8 cellular contexts compared by ENCODE assay signal in the genomic region with DNA sequence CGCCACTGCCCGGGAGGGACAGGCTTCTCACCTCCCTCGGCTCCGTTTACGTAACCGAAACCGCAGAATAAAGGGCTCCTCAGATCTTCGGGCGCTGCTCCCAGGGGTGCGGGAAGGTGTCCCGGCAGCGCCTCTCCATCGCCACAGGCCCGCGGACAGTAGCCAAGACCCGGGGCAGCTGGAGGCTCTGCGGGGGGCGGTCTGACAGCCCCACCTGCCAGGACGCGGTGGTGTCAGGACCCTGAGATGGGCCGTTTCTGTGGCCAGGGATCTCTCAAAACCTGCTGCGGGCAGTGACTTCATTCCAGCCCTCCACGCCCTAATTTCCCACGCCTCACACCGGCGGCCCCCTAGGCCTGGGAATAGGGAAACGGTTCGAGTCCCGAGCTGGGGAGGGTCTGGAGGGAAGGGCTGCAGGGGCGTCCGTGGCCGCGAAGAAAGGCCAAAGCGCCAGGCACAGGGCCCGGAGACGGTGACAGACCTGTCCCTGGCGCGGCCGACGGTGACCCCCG. TPM values are rescaled to one million over a fixed set of nuclear protein-coding genes. Genes with fewer than 3 reads are reported as not detected.
DNase-seq lines count a peak whose midpoint lies in the region; ATAC-seq, FAIRE-seq and TF ChIP-seq lines count a peak whose summit lies in the region.
"Not testable (repeated sequence)": the region's sequence is repeated elsewhere in the genome, so short reads cannot be mapped to it uniquely, and the experiment has no call there.

No MANE protein-coding gene starts in this region.

- peak overlapping the region; percentile 51 for H3K4me3 Mint-ChIP-seq in Calu3 (ENCODE audit: low read depth, unreplicated experiment)
- H3K4me3 Mint-ChIP-seq in T-cell = peak overlapping the region; percentile 17 to 65 (median 34)
- peak overlapping the region; percentile 62 for H3K4me3 Mint-ChIP-seq in natural killer cell treated with Interleukin-12 subunit alpha and Interleukin-12 subunit beta and Interleukin-15 and Interleukin-18, amount 100 ng/mL, for 72 hours

- not testable (repeated sequence) for H3K27me3 ChIP-seq in bronchial epithelial cell (ENCODE audit: control insufficient read depth, insufficient read depth, low read length); right cardiac atrium (ENCODE audit: control insufficient read depth, insufficient read depth)

- BruUV-seq in Calu3 (replicated peaks; lab: Mats Ljungman, UMichigan) = not testable (repeated sequence)

- FAIRE-seq in bronchial epithelial cell (lab: Jason Lieb, UNC) = not testable (repeated sequence)

- not testable (repeated sequence) for H3K9me3 ChIP-seq in right cardiac atrium (ENCODE audit: control insufficient read depth, low read length)

- H3K4me1 ChIP-seq in right cardiac atrium (ENCODE audit: control insufficient read depth, insufficient read depth, low read length) = not testable (repeated sequence)

- not testable (repeated sequence) for H3K9me3 Mint-ChIP-seq in Calu3 (ENCODE audit: low read depth, unreplicated experiment); T-cell; natural killer cell treated with Interleukin-12 subunit alpha and Interleukin-12 subunit beta and Interleukin-15 and Interleukin-18, amount 100 ng/mL, for 72 hours

- H3K27ac Mint-ChIP-seq in Calu3 (ENCODE audit: unreplicated experiment); T-cell; natural killer cell treated with Interleukin-12 subunit alpha and Interleukin-12 subunit beta and Interleukin-15 and Interleukin-18, amount 100 ng/mL, for 72 hours: not testable (repeated sequence)

- H3K4me3 ChIP-seq in bronchial epithelial cell (ENCODE audit: low read depth, low read length) (peak overlapping the region; percentile 34), right cardiac atrium (ENCODE audit: low read length) (peak overlapping the region; percentile 89)

- DNase-seq in Calu3; bronchial epithelial cell (ENCODE audit: low read depth); natural killer cell treated with Interleukin-12 subunit alpha and Interleukin-12 subunit beta and Interleukin-15 and Interleukin-18, amount 100 ng/mL, for 72 hours (ENCODE audit: low spot score): not testable (repeated sequence)
- DNase-seq in T-cell (peak in 1 of 34 experiments; percentile 16), right cardiac atrium (peak; percentile 39 to 54 (median 53)), substantia nigra (lab: John Stamatoyannopoulos, UW) (peak in 1 of 49 donors; percentile 63)

- intact Hi-C loops in Calu3 (cut with micrococcal nuclease; ENCODE audit: unreplicated experiment) = not testable (repeated sequence)
- intact Hi-C loops in right cardiac atrium (cut with DNase I) = loop anchor here in 1 of 4 donors (10.0 kb wide), 1 partner anchor 92 kb away; a partner anchor contains a TSS

- CTCF ChIA-PET in Calu3 (lab: Charles Lee); T-cell (lab: Charles Lee): not testable (repeated sequence)

- peaks cover 15% of the 10 kb centered on the region for H3K27me3 Mint-ChIP-seq in Calu3 (ENCODE audit: unreplicated experiment)
- not testable (repeated sequence) for H3K27me3 Mint-ChIP-seq in T-cell; natural killer cell treated with Interleukin-12 subunit alpha and Interleukin-12 subunit beta and Interleukin-15 and Interleukin-18, amount 100 ng/mL, for 72 hours

- under 1% methylated on average over 40 of the region's 41 CpGs for WGBS in right cardiac atrium

- not testable (repeated sequence) for TF ChIP-seq CTCF in Calu3 (IDR thresholded peaks at IDR 0.05; ENCODE audit: unreplicated experiment); bronchial epithelial cell (IDR thresholded peaks at IDR 0.05; ENCODE audit: insufficient read depth, low read length, severe bottlenecking)

- ATAC-seq in GM19467 (IDR thresholded peaks at IDR 0.05; ENCODE audit: unreplicated experiment) = peak; percentile 12
- peak; percentile 11 for ATAC-seq in HG03354 (IDR thresholded peaks at IDR 0.05; ENCODE audit: poor library complexity, severe bottlenecking, unreplicated experiment)
- ATAC-seq in T-cell (replicated peaks in 1 of 4) = peak in 1 of 4 experiments; percentile 28
- peak in 1 of 2 donors; percentile 0 for ATAC-seq in right cardiac atrium
- ATAC-seq in natural killer cell treated with Interleukin-12 subunit alpha and Interleukin-12 subunit beta and Interleukin-15 and Interleukin-18, amount 100 ng/mL, for 72 hours = peak in 1 of 2 donors; percentile 0

- H3K4me1 Mint-ChIP-seq in Calu3 (ENCODE audit: low read depth, unreplicated experiment); T-cell; natural killer cell treated with Interleukin-12 subunit alpha and Interleukin-12 subunit beta and Interleukin-15 and Interleukin-18, amount 100 ng/mL, for 72 hours (ENCODE audit: low read depth in 2 of 2): not testable (repeated sequence)

- H3K36me3 ChIP-seq in bronchial epithelial cell (ENCODE audit: control insufficient read depth, insufficient read depth, low read length) = not testable (repeated sequence)

- peak overlapping the region; percentile 21 for H3K27ac ChIP-seq in right cardiac atrium (ENCODE audit: low read length)
- peak overlapping the region; percentile 90 for H3K27ac ChIP-seq in substantia nigra (ENCODE audit: low read depth, low read length, poor library complexity, severe bottlenecking)

- POLR2A ChIA-PET in T-cell (lab: Charles Lee) = not testable (repeated sequence)

- H3K36me3 Mint-ChIP-seq in Calu3 (ENCODE audit: insufficient read depth, unreplicated experiment); T-cell; natural killer cell treated with Interleukin-12 subunit alpha and Interleukin-12 subunit beta and Interleukin-15 and Interleukin-18, amount 100 ng/mL, for 72 hours: not testable (repeated sequence)

RNA-seq across cellular contexts. Expression of a gene that starts 0.6 kb away (rescaled TPM):
- total RNA-seq in Calu3 (2022) = 0.38 and 0.51 TPM in 2 replicates
- total RNA-seq in T-cell = 1 to 10 TPM in 3 of 5 donors, under 1 TPM in 2; 0.73 to 8.2 (median 1.1) TPM
- 1.6 and 2.4 TPM in 2 replicates for total RNA-seq in bronchial epithelial cell
- 10 to 100 TPM; 15.8 to 30.1 (median 22.7) TPM for total RNA-seq in right cardiac atrium
- polyA plus RNA-seq in right cardiac atrium = 12.2 TPM
- total RNA-seq in natural killer cell treated with Interleukin-12 subunit alpha and Interleukin-12 subunit beta and Interleukin-15 and Interleukin-18, amount 100 ng/mL, for 72 hours = under 1 TPM in 1 of 2 donors, not detected in 1; 0.05 TPM
